2 cellular contexts compared by ENCODE assay signal in genomic region chr20:23160536-23161243, GRCh38.
TF ChIP-seq lines count a peak whose summit lies in the region.

No MANE protein-coding gene starts in this region.

TF ChIP-seq in IMR-90, 13 proteins besides CTCF, POLR2A, EP300 and RAD21 (continued from another document):
- TF ChIP-seq FOS (IDR thresholded peaks at IDR 0.05; ENCODE audit: low read depth, low read length) (no peak), MAZ (IDR thresholded peaks at IDR 0.05; ENCODE audit: borderline replicate concordance, low read depth, low read length) (no peak)

TF ChIP-seq in GM12878, 131 proteins besides CTCF, POLR2A, EP300 and RAD21 (continued from another document):
- TF ChIP-seq SPI1 (IDR thresholded peaks at IDR 0.05; ENCODE audit: borderline replicate concordance, insufficient read depth, low read depth, low read length) (no peak), NFXL1 (IDR thresholded peaks at IDR 0.05; ENCODE audit: borderline replicate concordance) (no peak), ZZZ3 (IDR thresholded peaks at IDR 0.05; ENCODE audit: control insufficient read depth, insufficient read length, low read depth) (no peak), HDGF (IDR thresholded peaks at IDR 0.05) (no peak), KDM1A (IDR thresholded peaks at IDR 0.05; ENCODE audit: borderline replicate concordance) (no peak), ZNF592 (IDR thresholded peaks at IDR 0.05) (no peak), ZSCAN29 (IDR thresholded peaks at IDR 0.05) (no peak), EGR1 (IDR thresholded peaks at IDR 0.05; ENCODE audit: borderline replicate concordance in 1 of 2, low read depth in 2 of 2, low read length in 2 of 2) (no peak)
- TF ChIP-seq, protein P1, sequence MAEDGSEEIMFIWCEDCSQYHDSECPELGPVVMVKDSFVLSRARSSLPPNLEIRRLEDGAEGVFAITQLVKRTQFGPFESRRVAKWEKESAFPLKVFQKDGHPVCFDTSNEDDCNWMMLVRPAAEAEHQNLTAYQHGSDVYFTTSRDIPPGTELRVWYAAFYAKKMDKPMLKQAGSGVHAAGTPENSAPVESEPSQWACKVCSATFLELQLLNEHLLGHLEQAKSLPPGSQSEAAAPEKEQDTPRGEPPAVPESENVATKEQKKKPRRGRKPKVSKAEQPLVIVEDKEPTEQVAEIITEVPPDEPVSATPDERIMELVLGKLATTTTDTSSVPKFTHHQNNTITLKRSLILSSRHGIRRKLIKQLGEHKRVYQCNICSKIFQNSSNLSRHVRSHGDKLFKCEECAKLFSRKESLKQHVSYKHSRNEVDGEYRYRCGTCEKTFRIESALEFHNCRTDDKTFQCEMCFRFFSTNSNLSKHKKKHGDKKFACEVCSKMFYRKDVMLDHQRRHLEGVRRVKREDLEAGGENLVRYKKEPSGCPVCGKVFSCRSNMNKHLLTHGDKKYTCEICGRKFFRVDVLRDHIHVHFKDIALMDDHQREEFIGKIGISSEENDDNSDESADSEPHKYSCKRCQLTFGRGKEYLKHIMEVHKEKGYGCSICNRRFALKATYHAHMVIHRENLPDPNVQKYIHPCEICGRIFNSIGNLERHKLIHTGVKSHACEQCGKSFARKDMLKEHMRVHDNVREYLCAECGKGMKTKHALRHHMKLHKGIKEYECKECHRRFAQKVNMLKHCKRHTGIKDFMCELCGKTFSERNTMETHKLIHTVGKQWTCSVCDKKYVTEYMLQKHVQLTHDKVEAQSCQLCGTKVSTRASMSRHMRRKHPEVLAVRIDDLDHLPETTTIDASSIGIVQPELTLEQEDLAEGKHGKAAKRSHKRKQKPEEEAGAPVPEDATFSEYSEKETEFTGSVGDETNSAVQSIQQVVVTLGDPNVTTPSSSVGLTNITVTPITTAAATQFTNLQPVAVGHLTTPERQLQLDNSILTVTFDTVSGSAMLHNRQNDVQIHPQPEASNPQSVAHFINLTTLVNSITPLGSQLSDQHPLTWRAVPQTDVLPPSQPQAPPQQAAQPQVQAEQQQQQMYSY (CRISPR knock-in tag; IDR thresholded peaks at IDR 0.05) = no peak
- TF ChIP-seq, protein P2, sequence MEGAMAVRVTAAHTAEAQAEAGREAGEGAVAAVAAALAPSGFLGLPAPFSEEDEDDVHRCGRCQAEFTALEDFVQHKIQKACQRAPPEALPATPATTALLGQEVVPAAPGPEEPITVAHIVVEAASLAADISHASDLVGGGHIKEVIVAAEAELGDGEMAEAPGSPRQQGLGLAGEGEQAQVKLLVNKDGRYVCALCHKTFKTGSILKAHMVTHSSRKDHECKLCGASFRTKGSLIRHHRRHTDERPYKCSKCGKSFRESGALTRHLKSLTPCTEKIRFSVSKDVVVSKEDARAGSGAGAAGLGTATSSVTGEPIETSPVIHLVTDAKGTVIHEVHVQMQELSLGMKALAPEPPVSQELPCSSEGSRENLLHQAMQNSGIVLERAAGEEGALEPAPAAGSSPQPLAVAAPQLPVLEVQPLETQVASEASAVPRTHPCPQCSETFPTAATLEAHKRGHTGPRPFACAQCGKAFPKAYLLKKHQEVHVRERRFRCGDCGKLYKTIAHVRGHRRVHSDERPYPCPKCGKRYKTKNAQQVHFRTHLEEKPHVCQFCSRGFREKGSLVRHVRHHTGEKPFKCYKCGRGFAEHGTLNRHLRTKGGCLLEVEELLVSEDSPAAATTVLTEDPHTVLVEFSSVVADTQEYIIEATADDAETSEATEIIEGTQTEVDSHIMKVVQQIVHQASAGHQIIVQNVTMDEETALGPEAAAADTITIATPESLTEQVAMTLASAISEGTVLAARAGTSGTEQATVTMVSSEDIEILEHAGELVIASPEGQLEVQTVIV (IDR thresholded peaks at IDR 0.05; ENCODE audit: borderline replicate concordance, partially characterized antibody) = no peak
- TF ChIP-seq, protein P3, sequence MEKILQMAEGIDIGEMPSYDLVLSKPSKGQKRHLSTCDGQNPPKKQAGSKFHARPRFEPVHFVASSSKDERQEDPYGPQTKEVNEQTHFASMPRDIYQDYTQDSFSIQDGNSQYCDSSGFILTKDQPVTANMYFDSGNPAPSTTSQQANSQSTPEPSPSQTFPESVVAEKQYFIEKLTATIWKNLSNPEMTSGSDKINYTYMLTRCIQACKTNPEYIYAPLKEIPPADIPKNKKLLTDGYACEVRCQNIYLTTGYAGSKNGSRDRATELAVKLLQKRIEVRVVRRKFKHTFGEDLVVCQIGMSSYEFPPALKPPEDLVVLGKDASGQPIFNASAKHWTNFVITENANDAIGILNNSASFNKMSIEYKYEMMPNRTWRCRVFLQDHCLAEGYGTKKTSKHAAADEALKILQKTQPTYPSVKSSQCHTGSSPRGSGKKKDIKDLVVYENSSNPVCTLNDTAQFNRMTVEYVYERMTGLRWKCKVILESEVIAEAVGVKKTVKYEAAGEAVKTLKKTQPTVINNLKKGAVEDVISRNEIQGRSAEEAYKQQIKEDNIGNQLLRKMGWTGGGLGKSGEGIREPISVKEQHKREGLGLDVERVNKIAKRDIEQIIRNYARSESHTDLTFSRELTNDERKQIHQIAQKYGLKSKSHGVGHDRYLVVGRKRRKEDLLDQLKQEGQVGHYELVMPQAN (conservative IDR thresholded peaks at IDR 0.05) = no peak
- TF ChIP-seq, protein P4, sequence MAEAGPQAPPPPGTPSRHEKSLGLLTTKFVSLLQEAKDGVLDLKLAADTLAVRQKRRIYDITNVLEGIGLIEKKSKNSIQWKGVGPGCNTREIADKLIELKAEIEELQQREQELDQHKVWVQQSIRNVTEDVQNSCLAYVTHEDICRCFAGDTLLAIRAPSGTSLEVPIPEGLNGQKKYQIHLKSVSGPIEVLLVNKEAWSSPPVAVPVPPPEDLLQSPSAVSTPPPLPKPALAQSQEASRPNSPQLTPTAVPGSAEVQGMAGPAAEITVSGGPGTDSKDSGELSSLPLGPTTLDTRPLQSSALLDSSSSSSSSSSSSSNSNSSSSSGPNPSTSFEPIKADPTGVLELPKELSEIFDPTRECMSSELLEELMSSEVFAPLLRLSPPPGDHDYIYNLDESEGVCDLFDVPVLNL (IDR thresholded peaks at IDR 0.05; ENCODE audit: low read depth, low read length) = no peak
